ENCODE assay signal across 26 cellular contexts in the genomic region with DNA sequence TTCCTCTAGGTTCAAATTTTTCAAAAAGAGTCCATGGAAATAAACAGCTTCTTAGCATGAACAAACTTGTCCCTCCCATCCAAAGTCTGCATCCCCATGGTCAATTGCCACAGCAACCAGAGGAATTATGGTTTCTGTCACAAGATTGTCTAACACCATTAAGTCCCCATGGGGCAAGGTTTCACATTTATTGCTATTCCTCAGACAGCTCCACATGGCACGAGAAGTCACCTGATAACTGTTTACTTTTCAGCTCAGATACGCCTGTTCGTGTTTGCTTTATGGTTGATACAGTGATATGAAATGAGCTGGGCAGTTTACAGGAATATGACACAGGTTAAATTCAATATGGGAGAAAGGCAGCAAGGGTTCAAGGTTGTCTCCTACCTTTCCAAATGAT. TPM values are rescaled to one million over a fixed set of nuclear protein-coding genes. Genes with fewer than 3 reads are reported as not detected.
A peak's percentile ranks its signal among the peaks of the same experiment; 100 is the strongest.
DNase-seq lines count a peak whose midpoint lies in the region; ATAC-seq, FAIRE-seq and TF ChIP-seq lines count a peak whose summit lies in the region.
"Had no signal": no experiment of that assay in that cellular context is flagged by ENCODE, and none has a peak within 500 bp of the region (broad histone marks: within the 10 kb centered on the region; RNA-seq: fewer than 3 reads in every experiment).

No MANE protein-coding gene starts in this region.

- H3K9me3 ChIP-seq in A549 (no peaks in the 10 kb centered on the region), HEK293 (ENCODE audit: control insufficient read depth, insufficient read depth, low read depth, low read length) (no peaks in the 10 kb centered on the region), HepG2 (ENCODE audit: low read length) (no peaks in the 10 kb centered on the region)
- H3K9me3 ChIP-seq: sigmoid colon had no signal

- H3K4me1 ChIP-seq in A549 (peaks cover 7% of the 10 kb centered on the region), HEK293 (ENCODE audit: control insufficient read depth, insufficient read depth, low read length) (0 out of 2 replicates have a peak, but pooled peaks cover 3% of the 10 kb centered on the region), HepG2 (ENCODE audit: insufficient read depth, low read length) (peaks cover 12% of the 10 kb centered on the region; the same call in 1 of the 2 replicates)
- H3K4me1 ChIP-seq: sigmoid colon had no signal

- peak overlapping the region; percentile 5; the same call in 1 of the 3 replicates for H3K4me2 ChIP-seq in A549
- H3K4me2 ChIP-seq in HepG2 (ENCODE audit: low read depth, low read length) = no peak overlapping the region
- H3K4me2 ChIP-seq: GM23338 had no signal

- TF ChIP-seq EP300 in A549 (IDR thresholded peaks at IDR 0.05) (no peak), HepG2 (IDR thresholded peaks at IDR 0.05; ENCODE audit: low read depth in 2 of 2, low read length in 2 of 2) (no peak), HepG2 (CRISPR knock-in tag; IDR thresholded peaks at IDR 0.05; ENCODE audit: borderline replicate concordance) (no peak)

- no peak for TF ChIP-seq RAD21 in A549 (conservative IDR thresholded peaks at IDR 0.05 in 1 of 2, IDR thresholded peaks at IDR 0.05 in 1 of 2)
- no peak for TF ChIP-seq RAD21 in HepG2 (CRISPR knock-in tag; IDR thresholded peaks at IDR 0.05)

- in situ Hi-C loops in HepG2 (cut with HindIII; ENCODE audit: extremely low pct_ligation_motif_present, low pct_unique_long_range_greater_than_20kb) = no loop called here

- no peaks in the 10 kb centered on the region for H3K79me2 ChIP-seq in HepG2 (ENCODE audit: insufficient read depth, low read length)

- DNase-seq in A549 (ENCODE audit: low read depth in 1 of 2, low spot score in 1 of 2) = peak in 1 of 2 experiments; percentile 34
- peak; percentile 79 to 89 for DNase-seq in NCI-H526 (lab: John Stamatoyannopoulos, UW)
- DNase-seq in HepG2 (ENCODE audit: low spot score) = no peak
- DNase-seq in stimulated activated naive CD4-positive, alpha-beta T cell treated with Interleukin-2 at 50 U/mL for 16 hours (lab: John Stamatoyannopoulos, UW) = no peak
- DNase-seq in coronary artery (ENCODE audit: low spot score) = no peak
- no peak for DNase-seq in NCI-H1436 (lab: John Stamatoyannopoulos, UW)
- DNase-seq in SK-N-DZ (ENCODE audit: low spot score) = no peak
- DNase-seq: activated CD4-positive, alpha-beta memory T cell treated with anti-CD3 and anti-CD28 coated beads, Interleukin-2, amount 10 ng/mL, durations not matched to agents 7 days and 5 days; activated T-cell treated with anti-CD3 and anti-CD28 coated beads, Interleukin-2, amount 50 U/mL, for 4 hours; CD8-positive, alpha-beta memory T cell; dermis blood vessel endothelial cell; foreskin melanocyte; GDM1; KG1; left cardiac atrium; NCI-H1048; nucleus accumbens; sigmoid colon; stimulated activated CD4-positive, alpha-beta T cell treated with anti-CD3 and anti-CD28 coated beads, Interleukin-2, amount 100 ng/mL, for 48 hours; substantia nigra; T-cell had no signal

- no peak for ATAC-seq in A549
- ATAC-seq in HepG2 = no peak
- ATAC-seq: activated T-cell treated with anti-CD3 and anti-CD28 coated beads, Interleukin-2, amount 50 U/mL, for 4 hours; GM12878; GM23338; left cardiac atrium; T-cell had no signal

- no peaks in the 10 kb centered on the region for H4K20me1 ChIP-seq in HepG2 (ENCODE audit: insufficient read depth, low read length)

- H3K27ac ChIP-seq in A549 (no peak overlapping the region), HEK293 (ENCODE audit: extremely low read depth, low read depth, low read length) (no peak overlapping the region), HepG2 (ENCODE audit: extremely low read length, insufficient read depth, low read length) (no peak overlapping the region), coronary artery (no peak overlapping the region)
- H3K27ac ChIP-seq: epithelial cell of prostate, sigmoid colon had no signal

- intact Hi-C loops in HepG2 (cut with micrococcal nuclease; ENCODE audit: unreplicated experiment) = no loop called here

- 30% methylated on average over 3 of the region's 3 CpGs for WGBS in A549 (ENCODE audit: missing lambda C conversion rate)
- WGBS in HepG2 (ENCODE audit: low lambda C conversion rate) = 86% methylated on average over 3 of the region's 3 CpGs

- CTCF ChIA-PET in A549 (lab: Yijun Ruan, JAX) = interaction anchor here (0.6 to 1.2 kb wide), 2 partner anchors 22 to 184 kb away, joined by 3 to 4 read pairs; no protein-coding TSS in a partner anchor
- CTCF ChIA-PET in HEK293 (lab: Yijun Ruan, JAX) = interaction anchor here (1.1 kb wide), 1 partner anchor 30 kb away, joined by 3 read pairs; no protein-coding TSS in a partner anchor
- CTCF ChIA-PET in HepG2 (lab: Yijun Ruan, JAX; ENCODE audit: low intra/inter-chr PET ratio, low total read pairs) = no interaction called here

- POLR2A ChIA-PET in A549 (lab: Yijun Ruan, JAX) = no interaction called here
- POLR2A ChIA-PET in HEK293 (lab: Yijun Ruan, JAX) = no interaction called here
- POLR2A ChIA-PET in HepG2 (lab: Yijun Ruan, JAX) = no interaction called here

- H2AFZ ChIP-seq in HepG2 (ENCODE audit: low read length) = no peak overlapping the region
- H2AFZ ChIP-seq: GM23338 had no signal

- TF ChIP-seq CTCF in A549 (IDR thresholded peaks at IDR 0.05) (no peak), HEK293 (tag by site-specific recombination; IDR thresholded peaks at IDR 0.05) (no peak), HepG2 (CRISPR knock-in tag; IDR thresholded peaks at IDR 0.05) (no peak), coronary artery (IDR thresholded peaks at IDR 0.05) (no peak)

- FAIRE-seq in A549 (lab: Jason Lieb, UNC) (no peak), HepG2 (lab: Jason Lieb, UNC) (peak; percentile 21)
- FAIRE-seq: GM12878 had no signal

- H3K4me3 ChIP-seq in A549 (no peak overlapping the region), HEK293 (ENCODE audit: low read depth, low read length) (no peak overlapping the region), HepG2 (replicated peaks in 1 of 3; ENCODE audit: insufficient read depth in 1 of 3, low read depth in 2 of 3, low read length in 3 of 3) (no peak overlapping the region), coronary artery (no peak overlapping the region)
- H3K4me3 ChIP-seq: GM12878, GM23338, sigmoid colon had no signal

- no peaks in the 10 kb centered on the region for H3K27me3 ChIP-seq in HepG2 (ENCODE audit: control insufficient read depth in 1 of 2, insufficient read depth in 2 of 2, low read length in 2 of 2)
- H3K27me3 ChIP-seq: sigmoid colon had no signal

- TF ChIP-seq POLR2A in A549 (IDR thresholded peaks at IDR 0.05; ENCODE audit: low read length) = no peak
- no peak for TF ChIP-seq POLR2A in HepG2 (IDR thresholded peaks at IDR 0.05; ENCODE audit: insufficient read depth in 1 of 2, low read depth in 2 of 2, low read length in 2 of 2)

- H3K36me3 ChIP-seq in HEK293 (ENCODE audit: control insufficient read depth in 2 of 2, insufficient read depth in 1 of 2, low read length in 2 of 2) (peaks cover 0 to 33% of the 10 kb centered on the region in 2 experiments; a peak in 2 of 3 replicates), HepG2 (replicated peaks in 1 of 2; ENCODE audit: control insufficient read depth in 1 of 2, insufficient read depth in 2 of 2, low read length in 2 of 2) (peaks cover 16 to 58% of the 10 kb centered on the region in 2 experiments; a peak in 4 of 5 replicates)

- H3K9ac ChIP-seq in HepG2 (ENCODE audit: insufficient read depth, low read depth, low read length) = no peak overlapping the region

- BruUV-seq in HepG2 (replicated peaks; lab: Mats Ljungman, UMichigan) = no TSS peak

TF ChIP-seq in A549, 52 proteins besides CTCF, POLR2A, EP300 and RAD21 (continues in another document):
- no peak for TF ChIP-seq ZSCAN20 (CRISPR knock-in tag; IDR thresholded peaks at IDR 0.05)

TF ChIP-seq in HEK293, 187 proteins besides CTCF, POLR2A, EP300 and RAD21 (continues in another document):
- TF ChIP-seq ZNF155 (tag by site-specific recombination; IDR thresholded peaks at IDR 0.05) (no peak), ZBTB48 (tag by site-specific recombination; IDR thresholded peaks at IDR 0.05) (no peak), GLIS1 (tag by site-specific recombination; IDR thresholded peaks at IDR 0.05) (peak; percentile 71)

TF ChIP-seq in HepG2, 621 proteins besides CTCF, POLR2A, EP300 and RAD21 (continues in another document):
- no peak for TF ChIP-seq CCDC6 (CRISPR knock-in tag; IDR thresholded peaks at IDR 0.05)
- no peak for TF ChIP-seq PITX1 (CRISPR knock-in tag; IDR thresholded peaks at IDR 0.05)
- TF ChIP-seq ZNF430 (CRISPR knock-in tag; IDR thresholded peaks at IDR 0.05) = no peak

RNA-seq across cellular contexts. Expression of a gene that starts 37.9 kb away (rescaled TPM):
- polyA plus RNA-seq in A549 (2011; rRNA removed) = 8.8 and 10.2 TPM in 2 replicates
- polyA plus RNA-seq in A549 (2012; cell fraction: cytosol; rRNA removed) = 2.1 and 2.5 TPM in 2 replicates
- 4.8 and 6.9 TPM in 2 replicates for polyA plus RNA-seq in A549 (2012; cell fraction: nucleus; rRNA removed)
- 4.8 to 5.5 TPM (median 4.8 TPM) in 3 replicates for polyA plus RNA-seq in A549 (2017; fragmentation: RNase III; extraction: RNeasy Plus Mini Kit Qiagen cat#74134 plus additional on column Dnase treatment)
- polyA minus RNA-seq in A549 (2011; rRNA and poly(A)+ RNA removed) = 3.7 and 4.3 TPM in 2 replicates
- 0.04 TPM in 1 of 2 replicates, not detected in the other for total RNA-seq in HepG2 (2016; rRNA removed; fragmentation: Illumina TruSeq; extraction: Trizol)
- not detected in 2 replicates for total RNA-seq in HepG2 (2016; cell fraction: cytosol; rRNA removed; fragmentation: Illumina TruSeq; extraction: Trizol; ENCODE audit: low read depth)
- total RNA-seq in HepG2 (2016; cell fraction: insoluble cytoplasmic fraction; rRNA removed; fragmentation: Illumina TruSeq; extraction: Trizol) = not detected in 2 replicates
- not detected in 2 replicates for total RNA-seq in HepG2 (2016; cell fraction: membrane; rRNA removed; fragmentation: Illumina TruSeq; extraction: Trizol)
- total RNA-seq in HepG2 (2016; cell fraction: nucleus; rRNA removed; fragmentation: Illumina TruSeq; extraction: Trizol) = not detected in 2 replicates
- polyA plus RNA-seq in HepG2 (2011; rRNA removed) = 1.2 TPM in 2 replicates
- 0.51 and 1.1 TPM in 2 replicates for polyA plus RNA-seq in HepG2 (2011; cell fraction: cytosol; rRNA removed)
- 0.34 and 0.50 TPM in 2 replicates for polyA plus RNA-seq in HepG2 (2011; cell fraction: nucleus; rRNA removed)
- polyA plus RNA-seq in HepG2 (2012) = 0.75 and 1.7 TPM in 2 replicates
- polyA plus RNA-seq in HepG2 (2016; cell fraction: cytosol; fragmentation: Illumina TruSeq; extraction: Trizol; ENCODE audit: low read depth) = not detected in 2 replicates
- not detected in 2 replicates for polyA plus RNA-seq in HepG2 (2016; cell fraction: insoluble cytoplasmic fraction; fragmentation: Illumina TruSeq; extraction: Trizol; ENCODE audit: low read depth)
- 0.06 TPM in 1 of 2 replicates, not detected in the other for polyA plus RNA-seq in HepG2 (2016; cell fraction: membrane; fragmentation: Illumina TruSeq; extraction: Trizol; ENCODE audit: low read depth)
- polyA plus RNA-seq in HepG2 (2016; cell fraction: nucleus; fragmentation: Illumina TruSeq; extraction: Trizol; ENCODE audit: insufficient read depth, low read depth) = 0.21 TPM in 1 of 2 replicates, not detected in the other
- 0.20 and 2.0 TPM in 2 replicates for polyA minus RNA-seq in HepG2 (2011; rRNA and poly(A)+ RNA removed; ENCODE audit: low replicate concordance)
- 0.26 and 0.49 TPM in 2 replicates for polyA minus RNA-seq in HepG2 (2011; cell fraction: cytosol; rRNA and poly(A)+ RNA removed)
- 0.62 and 1.0 TPM in 2 replicates for polyA minus RNA-seq in HepG2 (2011; cell fraction: nucleus; rRNA and poly(A)+ RNA removed)
- 0.10 TPM in 1 of 2 replicates, not detected in the other for polyA plus RNA-seq in SK-N-DZ (2014; cell fraction: cytosol; rRNA removed)
- not detected in 2 replicates for polyA plus RNA-seq in SK-N-DZ (2014; cell fraction: nucleus; rRNA removed)
- total RNA-seq: activated CD4-positive, alpha-beta memory T cell treated with anti-CD3 and anti-CD28 coated beads, Interleukin-2, amount 10 ng/mL, durations not matched to agents 7 days and 5 days; CD8-positive, alpha-beta memory T cell; dermis blood vessel endothelial cell; GM23338; left cardiac atrium; RPMI7951 had no signal
- polyA plus RNA-seq: CD8-positive, alpha-beta memory T cell; GM23338 had no signal

Comparison
In these comparisons a context has a peak if more than half of its experiments do, and no peak if none do; other contexts are left out.
1. DNase-seq: peak in NCI-H526 (2 of 2); none in HepG2 (single experiment), stimulated activated naive CD4-positive, alpha-beta T cell treated with Interleukin-2 at 50 U/mL for 16 hours (single experiment), coronary artery (single experiment), NCI-H1436 (single experiment) and SK-N-DZ (single experiment).